ENCODE assay signal across 8 cellular contexts in genomic region chr16:18561727-18562314, GRCh38. TPM values are rescaled to one million over a fixed set of nuclear protein-coding genes. Genes with fewer than 3 reads are reported as not detected.
DNase-seq lines count a peak whose midpoint lies in the region; ATAC-seq and TF ChIP-seq lines count a peak whose summit lies in the region.
"Not testable (repeated sequence)": the region's sequence is repeated elsewhere in the genome, so short reads cannot be mapped to it uniquely, and the experiment has no call there.

Gene NOMO2 (minus strand): TSS chr16:18562097. CDS start chr16:18562040, 57 bp downstream.

- TF ChIP-seq CTCF in neutrophil (IDR thresholded peaks at IDR 0.05), result peak; percentile 11

- H3K27me3 Mint-ChIP-seq in activated naive CD8-positive, alpha-beta T cell, result not testable (repeated sequence)

- peak within 1 kb of the TSS; percentile 52 to 60 for H3K4me3 ChIP-seq in neutrophil (ENCODE audit: low read depth in 1 of 2, low read length in 1 of 2)

- H3K9me3 Mint-ChIP-seq in activated naive CD8-positive, alpha-beta T cell (ENCODE audit: low read depth), result not testable (repeated sequence)

- not testable (repeated sequence) for H3K36me3 Mint-ChIP-seq in activated naive CD8-positive, alpha-beta T cell

- ATAC-seq in GM21529 (IDR thresholded peaks at IDR 0.05; ENCODE audit: unreplicated experiment) (peak; percentile 92), HG03520 (IDR thresholded peaks at IDR 0.05; ENCODE audit: unreplicated experiment) (peak; percentile 84)

- peaks cover 16% of the 10 kb centered on the region for H3K4me1 Mint-ChIP-seq in activated naive CD8-positive, alpha-beta T cell (ENCODE audit: low read depth)

- peak within 1 kb of the TSS; percentile 46 for H3K27ac ChIP-seq in neutrophil

- H3K27me3 ChIP-seq in neutrophil, result not testable (repeated sequence)

- H3K4me3 Mint-ChIP-seq in activated naive CD8-positive, alpha-beta T cell, result peak within 1 kb of the TSS; percentile 73

- H3K36me3 ChIP-seq in neutrophil, result not testable (repeated sequence)

- not testable (repeated sequence) for H3K9me3 ChIP-seq in neutrophil

- intact Hi-C loops in T-helper 2 cell treated with Interferon-gamma antibody and Interleukin-4, amounts not matched to agents 100 ng/mL and 5 ng/mL, for 36 hours (cut with micrococcal nuclease); head of caudate nucleus (cut with DNase I): not testable (repeated sequence)

- DNase-seq in DMS 273 (lab: John Stamatoyannopoulos, UW; ENCODE audit: unreplicated experiment) (peak; percentile 36), head of caudate nucleus (peak; percentile 54 to 95 (median 88))
- peak; percentile 62 to 83 for DNase-seq in stimulated activated CD8-positive, alpha-beta memory T cell treated with anti-CD3 and anti-CD28 coated beads, Interleukin-4, amount 100 ng/mL, for 4 hours (ENCODE audit: low read depth in 2 of 2, low spot score in 1 of 2)

- not testable (repeated sequence) for H3K27ac Mint-ChIP-seq in activated naive CD8-positive, alpha-beta T cell

- H3K4me1 ChIP-seq in neutrophil (ENCODE audit: control insufficient read depth in 1 of 2, insufficient read depth in 1 of 2, low read depth in 1 of 2, low read length in 1 of 2), result not testable (repeated sequence)

RNA-seq across cellular contexts. Expression of gene NOMO2, which starts in this region (rescaled TPM):
- 97.7 and 115 TPM in 2 replicates for total RNA-seq in T-helper 2 cell treated with Interferon-gamma antibody and Interleukin-4, amounts not matched to agents 100 ng/mL and 5 ng/mL, for 36 hours

Comparison
In these comparisons a context has a peak if more than half of its experiments do, and no peak if none do; other contexts are left out.
1. Peak in every context shown above with its lines: DNase-seq, ATAC-seq, H3K4me3 ChIP-seq and H3K27ac ChIP-seq.
2. DNase-seq: peak in every context shown above with its lines; median percentile 88 in head of caudate nucleus; 72 in stimulated activated CD8-positive, alpha-beta memory T cell treated with anti-CD3 and anti-CD28 coated beads, Interleukin-4, amount 100 ng/mL, for 4 hours; 36 in DMS 273.